Comparison of ENCODE assay signal across 23 cellular contexts in the genomic region with DNA sequence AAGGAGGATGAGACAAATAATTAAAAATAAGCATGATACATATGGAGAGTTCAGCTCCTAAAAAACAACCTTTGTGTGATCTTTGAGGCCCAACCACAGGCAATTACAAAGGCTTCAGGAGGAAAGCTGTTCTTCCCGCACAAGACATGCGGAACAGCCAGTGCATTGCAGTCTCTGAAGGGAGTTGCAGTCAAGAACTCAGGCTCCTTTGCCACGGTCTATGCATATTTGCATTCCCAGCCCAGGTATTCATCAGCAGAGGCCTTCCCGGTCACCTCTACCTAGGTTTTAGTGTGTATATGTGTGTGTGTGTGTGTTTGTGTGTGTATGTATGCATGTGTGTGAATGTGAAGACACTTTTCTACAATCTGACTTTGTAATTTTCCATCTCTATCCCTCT.
"Had no signal": no experiment of that assay in that cellular context is flagged by ENCODE, and none has a peak within 500 bp of the region (broad histone marks: within the 10 kb centered on the region; RNA-seq: fewer than 3 reads in every experiment).

No MANE protein-coding gene starts in this region.

- ATAC-seq: K562, Panc1, PC-3 had no signal

- H3K27me3 Mint-ChIP-seq: IgD-negative memory B cell had no signal

- H3K4me1 Mint-ChIP-seq: IgD-negative memory B cell had no signal

- H3K27ac Mint-ChIP-seq: IgD-negative memory B cell had no signal

- H3K27ac ChIP-seq: HL-60, KMS-11, RWPE1 had no signal

- H3K36me3 Mint-ChIP-seq: IgD-negative memory B cell had no signal

- H3K9me3 ChIP-seq: SK-N-SH had no signal

- H3K4me3 Mint-ChIP-seq: IgD-negative memory B cell had no signal

- DNase-seq: MV-4-11, NCI-H1048, NCI-H1105, NCI-H1417, NCI-H1436 treated with DMSO at 0.1 percent for 48 hours, NCI-H1694, NCI-H187 treated with DMSO at 0.1 percent for 48 hours, NCI-H2029 treated with DMSO at 0.1 percent for 48 hours, NCI-H2171 treated with DMSO at 0.1 percent for 48 hours, NCI-H2227 treated with DMSO at 0.1 percent for 48 hours, NCI-H524 treated with DMSO at 0.1 percent for 48 hours, NCI-H69, NCI-H774, PC-3, SHP77, SK-N-SH, SW 1271 had no signal

- H3K4me2 ChIP-seq: KMS-11, SK-N-SH had no signal

- H3K9ac ChIP-seq: KMS-11, SK-N-SH had no signal
